In the genomic region with DNA sequence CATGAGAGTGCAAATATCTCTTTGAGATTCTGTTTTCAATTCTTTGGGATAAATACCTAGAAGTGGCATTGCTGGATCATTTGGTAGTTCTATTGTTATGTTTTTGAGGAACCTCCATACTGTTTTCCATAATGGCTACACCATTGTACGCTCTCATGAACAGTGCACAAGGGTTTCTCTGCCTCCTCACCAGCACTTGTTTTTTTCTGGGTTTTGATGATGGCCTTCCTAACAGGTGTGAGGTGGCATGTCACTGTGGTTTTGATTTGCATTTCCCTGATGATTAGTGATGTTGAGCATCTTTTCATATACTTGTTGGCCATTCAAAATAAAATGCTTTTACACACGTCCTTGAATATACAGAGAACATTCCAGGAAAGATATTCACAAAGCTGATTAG, we compare ENCODE assay signal across 8 cellular contexts.
DNase-seq lines count a peak whose midpoint lies in the region; ATAC-seq, FAIRE-seq and TF ChIP-seq lines count a peak whose summit lies in the region.
"Not testable (repeated sequence)": the region's sequence is repeated elsewhere in the genome, so short reads cannot be mapped to it uniquely, and the experiment has no call there.

No MANE protein-coding gene starts in this region.

- not testable (repeated sequence) for H3K27ac Mint-ChIP-seq in stimulated activated naive B cell treated with anti-CD40 and anti-IgM and Interleukin-4, amounts not matched to agents 10 μg/mL and 1 μg/mL and 100 μg/mL, for 72 hours

- peak; percentile 7 for FAIRE-seq in A549 (lab: Jason Lieb, UNC)

- not testable (repeated sequence) for H4K20me1 ChIP-seq in PC-9 (ENCODE audit: insufficient read depth)

- not testable (repeated sequence) for H3K79me2 ChIP-seq in PC-9 (ENCODE audit: low read depth)

- H3K9me3 Mint-ChIP-seq in stimulated activated naive B cell treated with anti-CD40 and anti-IgM and Interleukin-4, amounts not matched to agents 10 μg/mL and 1 μg/mL and 100 μg/mL, for 72 hours, result not testable (repeated sequence)

- not testable (repeated sequence) for TF ChIP-seq EP300 in A549 (IDR thresholded peaks at IDR 0.05)

- not testable (repeated sequence) for H3K4me3 ChIP-seq in A549, PC-9

- CTCF ChIA-PET in A549 (lab: Yijun Ruan, JAX); PC-9 (lab: Charles Lee): not testable (repeated sequence)

- intact Hi-C loops in PC-9 (cut with micrococcal nuclease; ENCODE audit: unreplicated experiment), result not testable (repeated sequence)

- POLR2A ChIA-PET in A549 (lab: Yijun Ruan, JAX); PC-9 (lab: Charles Lee; ENCODE audit: unreplicated experiment): not testable (repeated sequence)

- H3K27ac ChIP-seq in A549, PC-9: not testable (repeated sequence)

- H3K36me3 ChIP-seq in PC-9 (ENCODE audit: low read depth), result not testable (repeated sequence)

- BruUV-seq in PC-9 (replicated peaks; lab: Mats Ljungman, UMichigan), result not testable (repeated sequence)

- not testable (repeated sequence) for H3K4me1 ChIP-seq in A549
- peaks cover 15% of the 10 kb centered on the region for H3K4me1 ChIP-seq in PC-9 (replicated peaks; ENCODE audit: insufficient read depth)

- H3K9me3 ChIP-seq in A549; PC-9 (ENCODE audit: insufficient read depth, low read depth): not testable (repeated sequence)

- peaks cover 19 to 60% of the 10 kb centered on the region in 2 donors for H3K4me1 Mint-ChIP-seq in stimulated activated naive B cell treated with anti-CD40 and anti-IgM and Interleukin-4, amounts not matched to agents 10 μg/mL and 1 μg/mL and 100 μg/mL, for 72 hours

- H3K4me2 ChIP-seq in A549, result not testable (repeated sequence)
- peak overlapping the region; percentile 26; the same call in 1 of the 2 replicates for H3K4me2 ChIP-seq in PC-9

- not testable (repeated sequence) for H3K4me3 Mint-ChIP-seq in stimulated activated naive B cell treated with anti-CD40 and anti-IgM and Interleukin-4, amounts not matched to agents 10 μg/mL and 1 μg/mL and 100 μg/mL, for 72 hours

- ATAC-seq in A549, result not testable (repeated sequence)
- ATAC-seq in GM18498 (IDR thresholded peaks at IDR 0.05; ENCODE audit: unreplicated experiment), result peak; percentile 52
- peak; percentile 54 for ATAC-seq in GM18867 (IDR thresholded peaks at IDR 0.05; ENCODE audit: unreplicated experiment)
- ATAC-seq in GM19463 (IDR thresholded peaks at IDR 0.05; ENCODE audit: unreplicated experiment), result peak; percentile 57
- ATAC-seq in HG03432 (IDR thresholded peaks at IDR 0.05; ENCODE audit: unreplicated experiment), result peak; percentile 47
- peak; percentile 18 for ATAC-seq in esophagus mucosa
- peak; percentile 32 to 49 for ATAC-seq in stimulated activated naive B cell treated with anti-CD40 and anti-IgM and Interleukin-4, amounts not matched to agents 10 μg/mL and 1 μg/mL and 100 μg/mL, for 72 hours (replicated peaks)

- not testable (repeated sequence) for H3K27me3 ChIP-seq in PC-9 (ENCODE audit: insufficient read depth, low read depth)

- WGBS in A549 (ENCODE audit: missing lambda C conversion rate), result 15% methylated on average over 2 of the region's 2 CpGs

- H3K9me2 ChIP-seq in PC-9 (ENCODE audit: insufficient read depth), result not testable (repeated sequence)

- H3F3A ChIP-seq in PC-9 (ENCODE audit: insufficient read depth, low read depth), result not testable (repeated sequence)

- not testable (repeated sequence) for H3K36me3 Mint-ChIP-seq in stimulated activated naive B cell treated with anti-CD40 and anti-IgM and Interleukin-4, amounts not matched to agents 10 μg/mL and 1 μg/mL and 100 μg/mL, for 72 hours

- H3K27me3 Mint-ChIP-seq in stimulated activated naive B cell treated with anti-CD40 and anti-IgM and Interleukin-4, amounts not matched to agents 10 μg/mL and 1 μg/mL and 100 μg/mL, for 72 hours, result not testable (repeated sequence)

- not testable (repeated sequence) for TF ChIP-seq CTCF in A549 (IDR thresholded peaks at IDR 0.05); PC-9 (conservative IDR thresholded peaks at IDR 0.05)

- not testable (repeated sequence) for DNase-seq in A549 (ENCODE audit: low read depth in 1 of 2, low spot score in 1 of 2); PC-9; stimulated activated naive B cell treated with anti-CD40 and anti-IgM and Interleukin-4, amounts not matched to agents 10 μg/mL and 1 μg/mL and 100 μg/mL, for 72 hours

- not testable (repeated sequence) for TF ChIP-seq POLR2A in A549 (IDR thresholded peaks at IDR 0.05; ENCODE audit: low read length)

- H2AFZ ChIP-seq in PC-9, result not testable (repeated sequence)

- not testable (repeated sequence) for TF ChIP-seq RAD21 in A549 (conservative IDR thresholded peaks at IDR 0.05 in 1 of 2, IDR thresholded peaks at IDR 0.05 in 1 of 2)
